ENCODE assay signal across 1 cellular context in the genomic region with DNA sequence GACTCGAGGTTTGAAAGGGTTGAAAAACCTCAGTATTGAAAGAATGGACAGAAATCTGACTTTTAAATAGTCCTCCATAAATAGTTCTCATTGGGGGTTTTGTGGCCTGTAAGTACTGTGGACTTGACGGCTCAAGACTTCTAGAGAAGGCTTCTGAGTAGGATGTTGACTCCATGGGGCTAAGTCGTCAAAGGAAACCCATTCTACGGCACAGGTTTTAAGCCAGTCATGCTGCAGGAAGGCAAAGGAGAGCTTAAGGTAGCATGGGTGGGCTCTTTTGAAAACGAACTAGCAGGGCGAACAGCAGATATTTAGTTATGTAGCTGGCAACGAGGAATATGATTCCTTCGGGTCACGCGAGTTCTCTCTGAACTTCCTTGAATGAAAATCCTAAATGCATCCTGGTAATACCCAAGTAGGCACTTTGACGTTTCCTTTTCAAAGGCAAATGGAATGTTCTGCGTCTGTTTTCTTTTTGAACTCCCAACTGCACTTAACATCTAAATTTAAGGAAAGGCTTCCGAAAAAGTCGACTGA.
TF ChIP-seq lines count a peak whose summit lies in the region.

No MANE protein-coding gene starts in this region.

TF ChIP-seq in H1, 55 proteins besides CTCF, POLR2A, EP300 and RAD21 (continued from another document):
- TF ChIP-seq, protein P1, sequence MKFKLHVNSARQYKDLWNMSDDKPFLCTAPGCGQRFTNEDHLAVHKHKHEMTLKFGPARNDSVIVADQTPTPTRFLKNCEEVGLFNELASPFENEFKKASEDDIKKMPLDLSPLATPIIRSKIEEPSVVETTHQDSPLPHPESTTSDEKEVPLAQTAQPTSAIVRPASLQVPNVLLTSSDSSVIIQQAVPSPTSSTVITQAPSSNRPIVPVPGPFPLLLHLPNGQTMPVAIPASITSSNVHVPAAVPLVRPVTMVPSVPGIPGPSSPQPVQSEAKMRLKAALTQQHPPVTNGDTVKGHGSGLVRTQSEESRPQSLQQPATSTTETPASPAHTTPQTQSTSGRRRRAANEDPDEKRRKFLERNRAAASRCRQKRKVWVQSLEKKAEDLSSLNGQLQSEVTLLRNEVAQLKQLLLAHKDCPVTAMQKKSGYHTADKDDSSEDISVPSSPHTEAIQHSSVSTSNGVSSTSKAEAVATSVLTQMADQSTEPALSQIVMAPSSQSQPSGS (IDR thresholded peaks at IDR 0.05; ENCODE audit: low read length), result no peak
- TF ChIP-seq KDM4A (IDR thresholded peaks at IDR 0.05; ENCODE audit: low read depth, low read length, severe bottlenecking), result no peak
- TF ChIP-seq JUN (IDR thresholded peaks at IDR 0.05; ENCODE audit: low read depth, low read length), result no peak
- TF ChIP-seq ZNF274 (IDR thresholded peaks at IDR 0.05; ENCODE audit: borderline replicate concordance, extremely low read depth, low read length), result no peak
- TF ChIP-seq, protein P2, sequence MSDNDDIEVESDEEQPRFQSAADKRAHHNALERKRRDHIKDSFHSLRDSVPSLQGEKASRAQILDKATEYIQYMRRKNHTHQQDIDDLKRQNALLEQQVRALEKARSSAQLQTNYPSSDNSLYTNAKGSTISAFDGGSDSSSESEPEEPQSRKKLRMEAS (IDR thresholded peaks at IDR 0.05), result no peak
- no peak for TF ChIP-seq SP4 (IDR thresholded peaks at IDR 0.05; ENCODE audit: low read length)
